ENCODE assay signal across 16 cellular contexts in the genomic region with DNA sequence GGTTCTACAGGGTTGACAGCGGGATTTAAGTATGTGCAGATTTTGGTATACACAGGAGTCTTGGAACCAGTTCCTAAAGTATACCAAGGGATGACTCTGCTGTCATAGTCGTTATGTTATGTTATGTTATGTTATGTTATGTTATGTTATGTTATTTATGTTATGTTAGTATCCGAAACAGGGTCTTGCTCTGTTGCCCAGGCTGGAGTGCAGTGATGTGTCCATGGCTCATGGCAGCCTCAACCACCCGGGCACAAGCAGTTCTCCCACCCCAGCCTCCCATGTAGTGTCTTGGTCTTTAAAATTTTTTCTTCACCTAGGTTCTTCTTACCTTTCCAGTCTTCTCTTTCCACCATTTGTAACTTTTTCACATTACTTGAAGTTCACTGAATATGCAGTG. TPM values are rescaled to one million over a fixed set of nuclear protein-coding genes. Genes with fewer than 3 reads are reported as not detected.
A peak's percentile ranks its signal among the peaks of the same experiment; 100 is the strongest.
DNase-seq lines count a peak whose midpoint lies in the region; FAIRE-seq and TF ChIP-seq lines count a peak whose summit lies in the region.
"Had no signal": no experiment of that assay in that cellular context is flagged by ENCODE, and none has a peak within 500 bp of the region (broad histone marks: within the 10 kb centered on the region; RNA-seq: fewer than 3 reads in every experiment).

No MANE protein-coding gene starts in this region.

- no peak overlapping the region for H2BK12ac ChIP-seq in trophoblast cell (ENCODE audit: low read length)

- no peak overlapping the region for H3K9ac ChIP-seq in trophoblast cell (ENCODE audit: low read length)
- H3K9ac ChIP-seq: BLaER1 had no signal

- no peak overlapping the region for H3K23ac ChIP-seq in trophoblast cell (ENCODE audit: low read length)

- peaks cover 5 to 7% of the 10 kb centered on the region in 2 experiments for H3K4me1 ChIP-seq in trophoblast cell (ENCODE audit: control insufficient read depth in 1 of 2, insufficient read depth in 2 of 2, low read length in 2 of 2)
- H3K4me1 ChIP-seq: BLaER1 had no signal

- no peak for TF ChIP-seq POLR2A in GM12892 (IDR thresholded peaks at IDR 0.05; ENCODE audit: low read depth, low read length)

- no peak overlapping the region for H3K27ac ChIP-seq in trophoblast cell (ENCODE audit: low read depth, low read length)
- H3K27ac ChIP-seq: BLaER1 had no signal

- peak; percentile 14 for FAIRE-seq in GM12892 (lab: Jason Lieb, UNC)
- FAIRE-seq: D721Med, H1 had no signal

- peaks cover 38% of the 10 kb centered on the region for H3K79me2 ChIP-seq in trophoblast cell (ENCODE audit: control insufficient read depth, insufficient read depth, low read length, poor library complexity)

- H3K36me3 ChIP-seq in trophoblast cell (ENCODE audit: control insufficient read depth in 1 of 2, insufficient read depth in 2 of 2, low read length in 2 of 2), result peaks cover 5 to 10% of the 10 kb centered on the region in 2 experiments

- peak overlapping the region; percentile 41 for H3K27ac Mint-ChIP-seq in activated naive CD4-positive, alpha-beta T cell treated with anti-CD3 and anti-CD28 coated beads, Interleukin-2, amount 50 U/mL, for 24 hours
- H3K27ac Mint-ChIP-seq in activated T-helper 1 cell treated with anti-CD3 and anti-CD28 coated beads, Interleukin-12 subunit alpha, Interleukin-12 subunit beta, Interleukin-2, Interleukin-4 antibody, amounts not matched to agents 30 ng/mL and 10 ng/mL and 1 ng/mL, durations not matched to agents 14 hours and 24 hours and 36 hours, result peak overlapping the region; percentile 60

- no peaks in the 10 kb centered on the region for H3K27me3 ChIP-seq in trophoblast cell (ENCODE audit: insufficient read depth, low read length)
- H3K27me3 ChIP-seq: BLaER1 had no signal

- DNase-seq in activated naive CD4-positive, alpha-beta T cell treated with Interleukin-2 at 50 U/mL for 16 hours, result no peak
- no peak for DNase-seq in GM12892 (ENCODE audit: insufficient read length)
- no peak for DNase-seq in activated T-helper 1 cell treated with anti-CD3 and anti-CD28 coated beads, Interleukin-12 subunit alpha, Interleukin-12 subunit beta, Interleukin-2, Interleukin-4 antibody, amounts not matched to agents 30 ng/mL and 10 ng/mL and 1 ng/mL, durations not matched to agents 14 hours and 24 hours and 36 hours (ENCODE audit: low spot score)
- no peak for DNase-seq in trophoblast cell
- DNase-seq in glomerular visceral epithelial cell (ENCODE audit: extremely low spot score), result no peak
- no peak for DNase-seq in NCI-H526 treated with DMSO at 0.1 percent for 48 hours (lab: John Stamatoyannopoulos, UW)
- no peak for DNase-seq in SW480 (ENCODE audit: low spot score)
- DNase-seq: KG1, MV-4-11, NCI-H1694 treated with DMSO at 0.1 percent for 48 hours, NCI-H82, SHP77 had no signal

- no peak overlapping the region for H3K4me3 ChIP-seq in trophoblast cell (ENCODE audit: low read depth, low read length)
- H3K4me3 ChIP-seq: BLaER1 had no signal

- no peaks in the 10 kb centered on the region for H3K9me3 ChIP-seq in trophoblast cell (ENCODE audit: insufficient read depth, low read depth, low read length)
- H3K9me3 ChIP-seq: BLaER1 had no signal

- no peak overlapping the region for H4K8ac ChIP-seq in trophoblast cell (ENCODE audit: low read depth, low read length)

- H3K27me3 Mint-ChIP-seq in activated naive CD4-positive, alpha-beta T cell treated with anti-CD3 and anti-CD28 coated beads, Interleukin-2, amount 50 U/mL, for 24 hours, result no peaks in the 10 kb centered on the region
- H3K27me3 Mint-ChIP-seq in activated T-helper 1 cell treated with anti-CD3 and anti-CD28 coated beads, Interleukin-12 subunit alpha, Interleukin-12 subunit beta, Interleukin-2, Interleukin-4 antibody, amounts not matched to agents 30 ng/mL and 10 ng/mL and 1 ng/mL, durations not matched to agents 14 hours and 24 hours and 36 hours (ENCODE audit: insufficient read depth), result no peaks in the 10 kb centered on the region

- no peak overlapping the region for H3K14ac ChIP-seq in trophoblast cell (ENCODE audit: low read length)

- intact Hi-C loops in activated T-helper 1 cell treated with anti-CD3 and anti-CD28 coated beads, Interleukin-12 subunit alpha, Interleukin-12 subunit beta, Interleukin-2, Interleukin-4 antibody, amounts not matched to agents 30 ng/mL and 10 ng/mL and 1 ng/mL, durations not matched to agents 14 hours and 24 hours and 36 hours (cut with micrococcal nuclease), result loop anchor here (5.0 kb wide), 1 partner anchor 39 kb away; no protein-coding TSS in a partner anchor

- peak overlapping the region; percentile 11 for H3K4me3 Mint-ChIP-seq in activated naive CD4-positive, alpha-beta T cell treated with anti-CD3 and anti-CD28 coated beads, Interleukin-2, amount 50 U/mL, for 24 hours
- H3K4me3 Mint-ChIP-seq in activated T-helper 1 cell treated with anti-CD3 and anti-CD28 coated beads, Interleukin-12 subunit alpha, Interleukin-12 subunit beta, Interleukin-2, Interleukin-4 antibody, amounts not matched to agents 30 ng/mL and 10 ng/mL and 1 ng/mL, durations not matched to agents 14 hours and 24 hours and 36 hours, result no peak overlapping the region

- no peaks in the 10 kb centered on the region for H3K9me3 Mint-ChIP-seq in activated naive CD4-positive, alpha-beta T cell treated with anti-CD3 and anti-CD28 coated beads, Interleukin-2, amount 50 U/mL, for 24 hours
- H3K9me3 Mint-ChIP-seq in activated T-helper 1 cell treated with anti-CD3 and anti-CD28 coated beads, Interleukin-12 subunit alpha, Interleukin-12 subunit beta, Interleukin-2, Interleukin-4 antibody, amounts not matched to agents 30 ng/mL and 10 ng/mL and 1 ng/mL, durations not matched to agents 14 hours and 24 hours and 36 hours, result no peaks in the 10 kb centered on the region

- H4K91ac ChIP-seq in trophoblast cell (ENCODE audit: low read depth, low read length), result no peak overlapping the region

- no peak overlapping the region for H2BK120ac ChIP-seq in trophoblast cell (ENCODE audit: insufficient read depth, low read length, poor library complexity)

- no peak overlapping the region for H4K12ac ChIP-seq in trophoblast cell (ENCODE audit: low read depth, low read length)

- no peak overlapping the region for H3K18ac ChIP-seq in trophoblast cell (ENCODE audit: low read length)

- no peak overlapping the region for H3K4me2 ChIP-seq in trophoblast cell (ENCODE audit: low read length)
- H3K4me2 ChIP-seq: BLaER1 had no signal

- H3K4me1 Mint-ChIP-seq in activated naive CD4-positive, alpha-beta T cell treated with anti-CD3 and anti-CD28 coated beads, Interleukin-2, amount 50 U/mL, for 24 hours, result peaks cover 76% of the 10 kb centered on the region
- H3K4me1 Mint-ChIP-seq in activated T-helper 1 cell treated with anti-CD3 and anti-CD28 coated beads, Interleukin-12 subunit alpha, Interleukin-12 subunit beta, Interleukin-2, Interleukin-4 antibody, amounts not matched to agents 30 ng/mL and 10 ng/mL and 1 ng/mL, durations not matched to agents 14 hours and 24 hours and 36 hours (ENCODE audit: low read depth), result peaks cover 34% of the 10 kb centered on the region

- peaks cover 7% of the 10 kb centered on the region for H3K36me3 Mint-ChIP-seq in activated naive CD4-positive, alpha-beta T cell treated with anti-CD3 and anti-CD28 coated beads, Interleukin-2, amount 50 U/mL, for 24 hours
- peaks cover 18% of the 10 kb centered on the region for H3K36me3 Mint-ChIP-seq in activated T-helper 1 cell treated with anti-CD3 and anti-CD28 coated beads, Interleukin-12 subunit alpha, Interleukin-12 subunit beta, Interleukin-2, Interleukin-4 antibody, amounts not matched to agents 30 ng/mL and 10 ng/mL and 1 ng/mL, durations not matched to agents 14 hours and 24 hours and 36 hours (ENCODE audit: low read depth)

- H3K4ac ChIP-seq in trophoblast cell (ENCODE audit: low read depth, low read length), result peak overlapping the region; percentile 98

- H2AFZ ChIP-seq in trophoblast cell (ENCODE audit: insufficient read depth, low read length, poor library complexity), result no peak overlapping the region

- no CpG with 5 or more reads among the region's 4 CpGs for WGBS in trophoblast cell (ENCODE audit: extremely low coverage, insufficient coverage, insufficient read length)

- H2BK5ac ChIP-seq in trophoblast cell (ENCODE audit: low read depth, low read length, poor library complexity), result no peak overlapping the region

- no peaks in the 10 kb centered on the region for H3K79me1 ChIP-seq in trophoblast cell (ENCODE audit: low read length)

- no peak overlapping the region for H2AK5ac ChIP-seq in trophoblast cell (ENCODE audit: low read length)

RNA-seq across cellular contexts. Expression of gene PPP4R2, which starts 21.7 kb away (rescaled TPM):
- polyA plus RNA-seq in GM12892 (2012; ENCODE audit: missing spikeins), result 38.4 TPM
- total RNA-seq in activated T-helper 1 cell treated with anti-CD3 and anti-CD28 coated beads, Interleukin-12 subunit alpha, Interleukin-12 subunit beta, Interleukin-2, Interleukin-4 antibody, amounts not matched to agents 30 ng/mL and 10 ng/mL and 1 ng/mL, durations not matched to agents 14 hours and 24 hours and 36 hours, result 113 and 125 TPM in 2 replicates
- 40.2 and 42.6 TPM in 2 replicates for polyA plus RNA-seq in trophoblast cell (2013)

RNA-seq across cellular contexts. Expression of gene EBLN2, which starts 43.2 kb away (rescaled TPM):
- 2.4 TPM for polyA plus RNA-seq in GM12892 (2012; ENCODE audit: missing spikeins)
- total RNA-seq in activated T-helper 1 cell treated with anti-CD3 and anti-CD28 coated beads, Interleukin-12 subunit alpha, Interleukin-12 subunit beta, Interleukin-2, Interleukin-4 antibody, amounts not matched to agents 30 ng/mL and 10 ng/mL and 1 ng/mL, durations not matched to agents 14 hours and 24 hours and 36 hours, result 8.4 and 9.6 TPM in 2 replicates
- polyA plus RNA-seq in trophoblast cell (2013), result 2.2 TPM in 2 replicates
